11 cellular contexts compared by ENCODE assay signal in genomic region chr20:59340186-59340885, GRCh38. TPM values are rescaled to one million over a fixed set of nuclear protein-coding genes. Genes with fewer than 3 reads are reported as not detected.
"Had no signal": no experiment of that assay in that cellular context is flagged by ENCODE, and none has a peak within 500 bp of the region (broad histone marks: within the 10 kb centered on the region; RNA-seq: fewer than 3 reads in every experiment).

No MANE protein-coding gene starts in this region.

- ATAC-seq: HCT116, K562 had no signal

- H3K27ac ChIP-seq: GM23248, HL-60 had no signal

- H3K4me3 ChIP-seq: GM23248, HAP-1, K562 had no signal

- H3K9me3 ChIP-seq: HAP-1 had no signal

- H3K36me3 ChIP-seq: HAP-1 had no signal

- H3K9ac ChIP-seq: GM23248 had no signal

- H2AFZ ChIP-seq: GM23248 had no signal

- H3K4me1 ChIP-seq: HAP-1 had no signal

- DNase-seq: GM23248, GOT3, H7, HFFc6, IMR-90 had no signal

- FAIRE-seq: K562 had no signal

RNA-seq across cellular contexts. Expression of gene EDN3, which starts 39.9 kb away (rescaled TPM):
- total RNA-seq: GM23248, H4, H7, HFFc6, HT1080, IMR-90, K562 had no signal
- polyA plus RNA-seq: GM23248, IMR-90, K562 had no signal
